Comparison of ENCODE assay signal across 21 cellular contexts in genomic region chr5:174320051-174320450, GRCh38.
"Had no signal": no experiment of that assay in that cellular context is flagged by ENCODE, and none has a peak within 500 bp of the region (broad histone marks: within the 10 kb centered on the region; RNA-seq: fewer than 3 reads in every experiment).

No MANE protein-coding gene starts in this region.

- H3K4me1 ChIP-seq: heart right ventricle, right lobe of liver, stomach, suprapubic skin had no signal

- H3K36me3 Mint-ChIP-seq: activated naive CD4-positive, alpha-beta T cell treated with anti-CD3 and anti-CD28 coated beads, Interleukin-2, amount 10 ng/mL, durations not matched to agents 7 days and 5 days; stimulated activated memory B cell treated with anti-CD40 and anti-IgM and Interleukin-4, amounts not matched to agents 10 μg/mL and 1 μg/mL and 100 μg/mL, for 72 hours had no signal

- ATAC-seq: activated CD4-positive, alpha-beta T cell treated with anti-CD3 and anti-CD28 coated beads for 36 hours; heart right ventricle; left colon; mucosa of descending colon; right lobe of liver; stimulated activated memory B cell treated with anti-CD40 and anti-IgM and Interleukin-4, amounts not matched to agents 10 μg/mL and 1 μg/mL and 100 μg/mL, for 72 hours had no signal

- H3K9me3 ChIP-seq: heart right ventricle, mucosa of descending colon, right lobe of liver, stomach, suprapubic skin, upper lobe of left lung had no signal

- H3K36me3 ChIP-seq: heart right ventricle, right lobe of liver, stomach, suprapubic skin, upper lobe of left lung had no signal

- H3K4me3 Mint-ChIP-seq: activated B cell treated with CpG ODN at 0.5 μM for 24 hours; activated CD4-positive, alpha-beta T cell treated with anti-CD3 and anti-CD28 coated beads for 36 hours; activated naive CD4-positive, alpha-beta T cell treated with anti-CD3 and anti-CD28 coated beads, Interleukin-2, amount 10 ng/mL, durations not matched to agents 7 days and 5 days; nephron progenitor cell; stimulated activated memory B cell treated with anti-CD40 and anti-IgM and Interleukin-4, amounts not matched to agents 10 μg/mL and 1 μg/mL and 100 μg/mL, for 72 hours had no signal

- H3K27me3 ChIP-seq: right lobe of liver, upper lobe of left lung had no signal

- H3K27ac ChIP-seq: epithelial cell of prostate, heart right ventricle, right lobe of liver, skin epidermis, stomach, suprapubic skin, upper lobe of left lung had no signal

- H3K27ac Mint-ChIP-seq: activated B cell treated with CpG ODN at 0.5 μM for 24 hours; activated CD4-positive, alpha-beta T cell treated with anti-CD3 and anti-CD28 coated beads for 36 hours; activated naive CD4-positive, alpha-beta T cell treated with anti-CD3 and anti-CD28 coated beads, Interleukin-2, amount 10 ng/mL, durations not matched to agents 7 days and 5 days; nephron progenitor cell; stimulated activated memory B cell treated with anti-CD40 and anti-IgM and Interleukin-4, amounts not matched to agents 10 μg/mL and 1 μg/mL and 100 μg/mL, for 72 hours had no signal

- H3K9me3 Mint-ChIP-seq: activated naive CD4-positive, alpha-beta T cell treated with anti-CD3 and anti-CD28 coated beads, Interleukin-2, amount 10 ng/mL, durations not matched to agents 7 days and 5 days; nephron progenitor cell had no signal

- H3K4me1 Mint-ChIP-seq: activated B cell treated with CpG ODN at 0.5 μM for 24 hours; activated CD4-positive, alpha-beta T cell treated with anti-CD3 and anti-CD28 coated beads for 36 hours; activated naive CD4-positive, alpha-beta T cell treated with anti-CD3 and anti-CD28 coated beads, Interleukin-2, amount 10 ng/mL, durations not matched to agents 7 days and 5 days; stimulated activated memory B cell treated with anti-CD40 and anti-IgM and Interleukin-4, amounts not matched to agents 10 μg/mL and 1 μg/mL and 100 μg/mL, for 72 hours had no signal

- DNase-seq: activated B cell treated with CpG ODN at 0.5 μM for 24 hours; activated CD4-positive, alpha-beta T cell treated with anti-CD3 and anti-CD28 coated beads for 36 hours; activated CD4-positive, alpha-beta T cell treated with anti-CD3 and anti-CD28 coated beads, Interleukin-2, amount 50 U/mL, for 48 hours; activated naive CD4-positive, alpha-beta T cell treated with anti-CD3 and anti-CD28 coated beads, Interleukin-2, amount 10 ng/mL, durations not matched to agents 7 days and 5 days; activated T-cell treated with anti-CD3 and anti-CD28 coated beads, Interleukin-2, amount 50 U/mL, for 48 hours; amygdala; cortex of kidney; heart right ventricle; left colon; mesenchymal stem cell; mucosa of descending colon; nephron progenitor cell; nucleus accumbens; right lobe of liver; stomach; T-helper 9 cell; upper lobe of left lung had no signal

- H3K4me3 ChIP-seq: heart right ventricle, mucosa of descending colon, right lobe of liver, skin epidermis, stomach, suprapubic skin, upper lobe of left lung had no signal
